19 cellular contexts compared by ENCODE assay signal in the genomic region with DNA sequence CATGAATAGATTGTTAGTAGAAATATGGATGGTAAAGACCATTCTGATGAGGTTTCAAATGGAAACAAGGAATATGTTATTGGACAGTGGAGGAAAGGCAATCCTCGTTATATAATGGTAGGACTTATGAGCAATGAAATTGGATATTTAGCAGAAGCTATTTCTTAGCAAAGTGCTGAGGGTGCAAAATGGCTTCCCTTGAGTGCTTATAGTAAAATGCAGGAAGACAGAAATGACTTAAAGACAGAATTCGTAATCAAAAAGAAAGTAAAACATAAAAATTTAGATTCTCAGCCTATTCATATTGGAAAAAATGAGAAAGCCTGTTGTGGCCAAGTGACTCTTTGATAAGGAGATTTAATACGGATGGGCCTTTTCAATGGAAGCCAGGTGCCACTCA.
DNase-seq lines count a peak whose midpoint lies in the region; ATAC-seq, FAIRE-seq and TF ChIP-seq lines count a peak whose summit lies in the region.
"Had no signal": no experiment of that assay in that cellular context is flagged by ENCODE, and none has a peak within 500 bp of the region (broad histone marks: within the 10 kb centered on the region; RNA-seq: fewer than 3 reads in every experiment).

No MANE protein-coding gene starts in this region.

- peaks cover 4% of the 10 kb centered on the region for H3K4me1 Mint-ChIP-seq in activated T-helper 17 cell treated with anti-CD3 and anti-CD28 coated beads, Interleukin-2, amount 50 U/mL, for 72 hours
- H3K4me1 Mint-ChIP-seq in stimulated activated effector memory CD8-positive, alpha-beta T cell treated with anti-CD3 and anti-CD28 coated beads, Interleukin-12 subunit alpha, Interleukin-12 subunit beta, amount 100 ng/mL, for 72 hours = no peaks in the 10 kb centered on the region
- H3K4me1 Mint-ChIP-seq: B cell; CD4-positive, CD25-positive, alpha-beta regulatory T cell had no signal

- H3K9ac ChIP-seq in HepG2 (ENCODE audit: insufficient read depth, low read depth, low read length) = no peak overlapping the region
- H3K9ac ChIP-seq: BLaER1 had no signal

- in situ Hi-C loops in HepG2 (cut with HindIII; ENCODE audit: extremely low pct_ligation_motif_present, low pct_unique_long_range_greater_than_20kb) = no loop called here

- H3K4me3 Mint-ChIP-seq in activated T-helper 17 cell treated with anti-CD3 and anti-CD28 coated beads, Interleukin-2, amount 50 U/mL, for 72 hours = no peak overlapping the region
- H3K4me3 Mint-ChIP-seq in stimulated activated effector memory CD8-positive, alpha-beta T cell treated with anti-CD3 and anti-CD28 coated beads, Interleukin-12 subunit alpha, Interleukin-12 subunit beta, amount 100 ng/mL, for 72 hours = no peak overlapping the region
- H3K4me3 Mint-ChIP-seq: B cell; CD4-positive, CD25-positive, alpha-beta regulatory T cell; CD8-positive, alpha-beta T cell had no signal

- H4K20me1 ChIP-seq in HepG2 (ENCODE audit: insufficient read depth, low read length) = no peaks in the 10 kb centered on the region
- H4K20me1 ChIP-seq: BLaER1 had no signal

- no peaks in the 10 kb centered on the region for H3K9me3 ChIP-seq in HepG2 (ENCODE audit: low read length)
- no peaks in the 10 kb centered on the region for H3K9me3 ChIP-seq in right lobe of liver
- H3K9me3 ChIP-seq: BLaER1, Caco-2 had no signal

- DNase-seq in HepG2 (ENCODE audit: low spot score) (no peak), right lobe of liver (no peak), NCI-H146 treated with DMSO at 0.1 percent for 48 hours (lab: John Stamatoyannopoulos, UW; ENCODE audit: unreplicated experiment) (no peak)
- DNase-seq in stimulated activated effector memory CD8-positive, alpha-beta T cell treated with anti-CD3 and anti-CD28 coated beads, Interleukin-12 subunit alpha, Interleukin-12 subunit beta, amount 100 ng/mL, for 72 hours (ENCODE audit: low spot score in 2 of 2) = no peak
- DNase-seq in activated CD8-positive, alpha-beta memory T cell treated with anti-CD3 and anti-CD28 coated beads for 24 hours = no peak
- DNase-seq: Caco-2; CD4-positive, CD25-positive, alpha-beta regulatory T cell; CD8-positive, alpha-beta T cell; DMS153; DND-41; GOT3; H7; HCEC 1CT had no signal

- TF ChIP-seq EP300 in HepG2 (IDR thresholded peaks at IDR 0.05; ENCODE audit: low read depth in 2 of 2, low read length in 2 of 2) = no peak
- TF ChIP-seq EP300 in HepG2 (CRISPR knock-in tag; IDR thresholded peaks at IDR 0.05; ENCODE audit: borderline replicate concordance) = no peak

- H3K27ac ChIP-seq in HepG2 (ENCODE audit: extremely low read length, insufficient read depth, low read length) (no peak overlapping the region), right lobe of liver (no peak overlapping the region)
- H3K27ac ChIP-seq: BLaER1, C4-2B had no signal

- no peak for TF ChIP-seq CTCF in HepG2 (CRISPR knock-in tag; IDR thresholded peaks at IDR 0.05)
- no peak for TF ChIP-seq CTCF in right lobe of liver (IDR thresholded peaks at IDR 0.05)

- H3K36me3 Mint-ChIP-seq in activated T-helper 17 cell treated with anti-CD3 and anti-CD28 coated beads, Interleukin-2, amount 50 U/mL, for 72 hours (ENCODE audit: low read depth) = no peaks in the 10 kb centered on the region
- H3K36me3 Mint-ChIP-seq in stimulated activated effector memory CD8-positive, alpha-beta T cell treated with anti-CD3 and anti-CD28 coated beads, Interleukin-12 subunit alpha, Interleukin-12 subunit beta, amount 100 ng/mL, for 72 hours = no peaks in the 10 kb centered on the region
- H3K36me3 Mint-ChIP-seq: CD4-positive, CD25-positive, alpha-beta regulatory T cell; CD8-positive, alpha-beta T cell had no signal

- POLR2A ChIA-PET in HepG2 (lab: Yijun Ruan, JAX) = no interaction called here

- no peak overlapping the region for H3K4me2 ChIP-seq in HepG2 (ENCODE audit: low read depth, low read length)
- H3K4me2 ChIP-seq: BLaER1 had no signal

- no peak overlapping the region for H3K27ac Mint-ChIP-seq in activated T-helper 17 cell treated with anti-CD3 and anti-CD28 coated beads, Interleukin-2, amount 50 U/mL, for 72 hours
- no peak overlapping the region for H3K27ac Mint-ChIP-seq in stimulated activated effector memory CD8-positive, alpha-beta T cell treated with anti-CD3 and anti-CD28 coated beads, Interleukin-12 subunit alpha, Interleukin-12 subunit beta, amount 100 ng/mL, for 72 hours
- H3K27ac Mint-ChIP-seq: B cell; CD4-positive, CD25-positive, alpha-beta regulatory T cell; CD8-positive, alpha-beta T cell had no signal

- 3% methylated on average over 3 of the region's 3 CpGs for WGBS in HepG2 (ENCODE audit: low lambda C conversion rate)
- 53% methylated on average over 3 of the region's 3 CpGs for WGBS in right lobe of liver (ENCODE audit: insufficient coverage, low coverage, low lambda C conversion rate, missing lambda C conversion rate)

- no peak for TF ChIP-seq POLR2A in HepG2 (IDR thresholded peaks at IDR 0.05; ENCODE audit: insufficient read depth in 1 of 2, low read depth in 2 of 2, low read length in 2 of 2)
- no peak for TF ChIP-seq POLR2A in right lobe of liver (IDR thresholded peaks at IDR 0.05)

- no peak for TF ChIP-seq RAD21 in HepG2 (CRISPR knock-in tag; IDR thresholded peaks at IDR 0.05)

- no peaks in the 10 kb centered on the region for H3K79me2 ChIP-seq in HepG2 (ENCODE audit: insufficient read depth, low read length)

- CTCF ChIA-PET in HepG2 (lab: Yijun Ruan, JAX; ENCODE audit: low intra/inter-chr PET ratio, low total read pairs) = no interaction called here

- H3K36me3 ChIP-seq in HepG2 (replicated peaks in 1 of 2; ENCODE audit: control insufficient read depth in 1 of 2, insufficient read depth in 2 of 2, low read length in 2 of 2) = no peaks in the 10 kb centered on the region
- no peaks in the 10 kb centered on the region for H3K36me3 ChIP-seq in right lobe of liver
- H3K36me3 ChIP-seq: BLaER1 had no signal

- no peak for ATAC-seq in HepG2
- ATAC-seq in right lobe of liver = no peak
- peak; percentile 43 for ATAC-seq in activated T-helper 17 cell treated with anti-CD3 and anti-CD28 coated beads, Interleukin-2, amount 50 U/mL, for 72 hours (replicated peaks)
- ATAC-seq in stimulated activated effector memory CD8-positive, alpha-beta T cell treated with anti-CD3 and anti-CD28 coated beads, Interleukin-12 subunit alpha, Interleukin-12 subunit beta, amount 100 ng/mL, for 72 hours = peak; percentile 45
- ATAC-seq: CD8-positive, alpha-beta T cell had no signal

- intact Hi-C loops in HepG2 (cut with micrococcal nuclease; ENCODE audit: unreplicated experiment) = no loop called here
- intact Hi-C loops in right lobe of liver (cut with DNase I) = no loop called here

- FAIRE-seq in HepG2 (lab: Jason Lieb, UNC) = no peak
- FAIRE-seq: G401.6, GM12892 had no signal

- BruUV-seq in HepG2 (replicated peaks; lab: Mats Ljungman, UMichigan) = no TSS peak

- H2AFZ ChIP-seq in HepG2 (ENCODE audit: low read length) = no peak overlapping the region

- no peaks in the 10 kb centered on the region for H3K9me3 Mint-ChIP-seq in activated T-helper 17 cell treated with anti-CD3 and anti-CD28 coated beads, Interleukin-2, amount 50 U/mL, for 72 hours
- H3K9me3 Mint-ChIP-seq in stimulated activated effector memory CD8-positive, alpha-beta T cell treated with anti-CD3 and anti-CD28 coated beads, Interleukin-12 subunit alpha, Interleukin-12 subunit beta, amount 100 ng/mL, for 72 hours = peaks cover 2% of the 10 kb centered on the region

- H3K4me3 ChIP-seq in HepG2 (replicated peaks in 1 of 3; ENCODE audit: insufficient read depth in 1 of 3, low read depth in 2 of 3, low read length in 3 of 3) = no peak overlapping the region
- H3K4me3 ChIP-seq in right lobe of liver = no peak overlapping the region
- H3K4me3 ChIP-seq: BLaER1 had no signal

- H3K27me3 ChIP-seq in HepG2 (ENCODE audit: control insufficient read depth in 1 of 2, insufficient read depth in 2 of 2, low read length in 2 of 2) (no peaks in the 10 kb centered on the region; a peak in 1 of 5 replicates), right lobe of liver (no peaks in the 10 kb centered on the region)
- H3K27me3 ChIP-seq: BLaER1 had no signal

- no peaks in the 10 kb centered on the region for H3K4me1 ChIP-seq in HepG2 (ENCODE audit: insufficient read depth, low read length)
- H3K4me1 ChIP-seq in right lobe of liver = no peaks in the 10 kb centered on the region
- H3K4me1 ChIP-seq: BLaER1, Caco-2 had no signal

- peaks cover 8% of the 10 kb centered on the region for H3K27me3 Mint-ChIP-seq in activated T-helper 17 cell treated with anti-CD3 and anti-CD28 coated beads, Interleukin-2, amount 50 U/mL, for 72 hours
- H3K27me3 Mint-ChIP-seq: CD4-positive, CD25-positive, alpha-beta regulatory T cell had no signal

TF ChIP-seq in HepG2, 621 proteins besides CTCF, POLR2A, EP300 and RAD21:
- peak; percentile 84 for TF ChIP-seq MAFF (IDR thresholded peaks at IDR 0.05; ENCODE audit: low read depth, low read length)
- TF ChIP-seq KDM2A (CRISPR knock-in tag; IDR thresholded peaks at IDR 0.05; ENCODE audit: borderline replicate concordance, low read depth) = no peak
- TF ChIP-seq, protein P1, sequence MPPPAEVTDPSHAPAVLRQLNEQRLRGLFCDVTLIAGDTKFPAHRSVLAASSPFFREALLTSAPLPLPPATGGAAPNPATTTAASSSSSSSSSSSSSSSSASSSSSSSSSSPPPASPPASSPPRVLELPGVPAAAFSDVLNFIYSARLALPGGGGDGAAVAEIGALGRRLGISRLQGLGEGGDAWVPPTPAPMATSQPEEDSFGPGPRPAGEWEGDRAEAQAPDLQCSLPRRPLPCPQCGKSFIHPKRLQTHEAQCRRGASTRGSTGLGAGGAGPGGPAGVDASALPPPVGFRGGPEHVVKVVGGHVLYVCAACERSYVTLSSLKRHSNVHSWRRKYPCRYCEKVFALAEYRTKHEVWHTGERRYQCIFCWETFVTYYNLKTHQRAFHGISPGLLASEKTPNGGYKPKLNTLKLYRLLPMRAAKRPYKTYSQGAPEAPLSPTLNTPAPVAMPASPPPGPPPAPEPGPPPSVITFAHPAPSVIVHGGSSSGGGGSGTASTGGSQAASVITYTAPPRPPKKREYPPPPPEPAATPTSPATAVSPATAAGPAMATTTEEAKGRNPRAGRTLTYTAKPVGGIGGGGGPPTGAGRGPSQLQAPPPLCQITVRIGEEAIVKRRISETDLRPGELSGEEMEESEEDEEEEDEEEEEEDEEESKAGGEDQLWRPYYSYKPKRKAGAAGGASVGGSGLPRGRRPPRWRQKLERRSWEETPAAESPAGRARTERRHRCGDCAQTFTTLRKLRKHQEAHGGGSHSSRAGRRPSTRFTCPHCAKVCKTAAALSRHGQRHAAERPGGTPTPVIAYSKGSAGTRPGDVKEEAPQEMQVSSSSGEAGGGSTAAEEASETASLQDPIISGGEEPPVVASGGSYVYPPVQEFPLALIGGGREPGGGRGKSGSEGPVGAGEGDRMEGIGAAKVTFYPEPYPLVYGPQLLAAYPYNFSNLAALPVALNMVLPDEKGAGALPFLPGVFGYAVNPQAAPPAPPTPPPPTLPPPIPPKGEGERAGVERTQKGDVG (CRISPR knock-in tag; IDR thresholded peaks at IDR 0.05; ENCODE audit: borderline replicate concordance) = no peak
- TF ChIP-seq MAFK (conservative IDR thresholded peaks at IDR 0.05 in 1 of 2, IDR thresholded peaks at IDR 0.05 in 1 of 2; ENCODE audit: low read length in 2 of 2) = peak; percentile 77 to 84
- no peak for TF ChIP-seq ZNF543 (CRISPR knock-in tag; IDR thresholded peaks at IDR 0.05)
- no peak for TF ChIP-seq ZNF891 (CRISPR knock-in tag; IDR thresholded peaks at IDR 0.05)

Comparison
In these comparisons a context has a peak if more than half of its experiments do, and no peak if none do; other contexts are left out.
1. ATAC-seq: peak in activated T-helper 17 cell treated with anti-CD3 and anti-CD28 coated beads, Interleukin-2, amount 50 U/mL, for 72 hours (single experiment) and stimulated activated effector memory CD8-positive, alpha-beta T cell treated with anti-CD3 and anti-CD28 coated beads, Interleukin-12 subunit alpha, Interleukin-12 subunit beta, amount 100 ng/mL, for 72 hours (single experiment); none in HepG2 (single experiment) and right lobe of liver (0 of 4).